ENCODE assay signal across 12 cellular contexts in the genomic region with DNA sequence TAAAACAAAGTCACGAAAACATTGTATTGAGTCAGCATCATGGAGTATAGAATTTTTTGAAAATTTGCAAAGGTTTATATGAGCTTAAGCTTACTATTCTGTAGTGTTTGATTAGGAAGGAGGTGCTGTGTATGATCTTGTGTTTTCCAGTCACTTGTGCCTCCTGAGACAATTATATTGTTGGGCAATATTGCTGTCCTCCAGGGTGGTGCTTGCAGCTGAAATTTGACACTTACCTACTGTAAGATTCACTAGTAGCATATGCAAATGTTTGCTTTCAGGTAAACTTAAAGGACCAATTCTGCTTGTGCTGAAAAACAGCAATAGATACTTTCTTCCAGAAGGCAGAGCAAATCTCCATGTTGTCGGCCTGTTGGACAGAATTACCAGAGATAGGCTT.
"Had no signal": no experiment of that assay in that cellular context is flagged by ENCODE, and none has a peak within 500 bp of the region (broad histone marks: within the 10 kb centered on the region; RNA-seq: fewer than 3 reads in every experiment).

No MANE protein-coding gene starts in this region.

- DNase-seq: activated CD4-positive, alpha-beta T cell treated with anti-CD3 and anti-CD28 coated beads, Interleukin-2, amount 50 U/mL, for 1 hour; activated naive CD4-positive, alpha-beta T cell treated with anti-CD3 and anti-CD28 coated beads, Interleukin-2, amount 50 U/mL, for 16 hours; activated T-cell treated with anti-CD3 and anti-CD28 coated beads for 4 hours; adrenal gland; central memory CD4-positive, alpha-beta T cell; cortex of kidney; effector CD8-positive, alpha-beta T cell; gastrocnemius medialis; heart right ventricle; kidney glomerular epithelial cell; stimulated activated CD8-positive, alpha-beta memory T cell treated with anti-CD3 and anti-CD28 coated beads, Interleukin-4, amount 100 ng/mL, for 48 hours; upper lobe of left lung had no signal
